13 cellular contexts compared by ENCODE assay signal in genomic region chr1:154193821-154194220, GRCh38. TPM values are rescaled to one million over a fixed set of nuclear protein-coding genes. Genes with fewer than 3 reads are reported as not detected.
DNase-seq lines count a peak whose midpoint lies in the region; ATAC-seq lines count a peak whose summit lies in the region.
"Had no signal": no experiment of that assay in that cellular context is flagged by ENCODE, and none has a peak within 500 bp of the region (broad histone marks: within the 10 kb centered on the region; RNA-seq: fewer than 3 reads in every experiment).

No MANE protein-coding gene starts in this region.

- no peaks in the 10 kb centered on the region for H3K9me3 Mint-ChIP-seq in dendritic cell treated with granulocyte-macrophage colony-stimulating factor and Interleukin-4, amounts not matched to agents 40 ng/mL and 50 ng/mL, for 4 days

- H3K4me3 Mint-ChIP-seq in dendritic cell treated with granulocyte-macrophage colony-stimulating factor and Interleukin-4, amounts not matched to agents 40 ng/mL and 50 ng/mL, for 4 days: no peak overlapping the region

- H3K27ac Mint-ChIP-seq in dendritic cell treated with granulocyte-macrophage colony-stimulating factor and Interleukin-4, amounts not matched to agents 40 ng/mL and 50 ng/mL, for 4 days: peak overlapping the region; percentile 9

- H3K36me3 Mint-ChIP-seq in dendritic cell treated with granulocyte-macrophage colony-stimulating factor and Interleukin-4, amounts not matched to agents 40 ng/mL and 50 ng/mL, for 4 days (ENCODE audit: low read depth): no peaks in the 10 kb centered on the region

- H3K4me1 Mint-ChIP-seq in dendritic cell treated with granulocyte-macrophage colony-stimulating factor and Interleukin-4, amounts not matched to agents 40 ng/mL and 50 ng/mL, for 4 days (ENCODE audit: low read depth): peaks cover 42% of the 10 kb centered on the region

- H3K27me3 Mint-ChIP-seq in dendritic cell treated with granulocyte-macrophage colony-stimulating factor and Interleukin-4, amounts not matched to agents 40 ng/mL and 50 ng/mL, for 4 days: peaks cover 9% of the 10 kb centered on the region

- intact Hi-C loops in dendritic cell treated with granulocyte-macrophage colony-stimulating factor and Interleukin-4, amounts not matched to agents 40 ng/mL and 50 ng/mL, for 4 days (cut with micrococcal nuclease): no loop called here

- no peak for ATAC-seq in HG03439 (IDR thresholded peaks at IDR 0.05; ENCODE audit: unreplicated experiment)
- ATAC-seq: Panc1 had no signal

- peak; percentile 43 for DNase-seq in DMS 273 (lab: John Stamatoyannopoulos, UW; ENCODE audit: unreplicated experiment)
- no peak for DNase-seq in DMS 273 treated with DMSO at 0.1 percent for 48 hours (lab: John Stamatoyannopoulos, UW)
- peak; percentile 87 for DNase-seq in NCI-H510A (lab: John Stamatoyannopoulos, UW)
- DNase-seq in renal cortical epithelial cell (ENCODE audit: low read depth): peak; percentile 54
- no peak for DNase-seq in NCI-H187 (lab: John Stamatoyannopoulos, UW)
- no peak for DNase-seq in NCI-H1105 treated with DMSO at 0.1 percent for 48 hours (lab: John Stamatoyannopoulos, UW)
- DNase-seq: 8988T, cerebellar nuclear complex, transverse colon had no signal

RNA-seq across cellular contexts. Expression of gene TPM3, which starts 1.9 kb away (rescaled TPM):
- total RNA-seq in renal cortical epithelial cell: 654 and 806 TPM in 2 replicates

RNA-seq across cellular contexts. Expression of gene CFAP141, which starts 12.3 kb away (rescaled TPM):
- not detected in 2 replicates for total RNA-seq in renal cortical epithelial cell
- total RNA-seq: pulmonary artery endothelial cell, transverse colon had no signal

RNA-seq across cellular contexts. Expression of gene UBAP2L, which starts 26.9 kb away (rescaled TPM):
- total RNA-seq in renal cortical epithelial cell: 21.9 and 127 TPM in 2 replicates

RNA-seq across cellular contexts. Expression of gene NUP210L, which starts 38.9 kb away (rescaled TPM):
- total RNA-seq in renal cortical epithelial cell: 0.05 TPM in 1 of 2 replicates, not detected in the other
- total RNA-seq: transverse colon had no signal

Comparison
In these comparisons a context has a peak if more than half of its experiments do, and no peak if none do; other contexts are left out.
1. DNase-seq: peak in DMS 273 (single experiment), NCI-H510A (single experiment) and renal cortical epithelial cell (single experiment); none in DMS 273 treated with DMSO at 0.1 percent for 48 hours (single experiment), NCI-H187 (0 of 2) and NCI-H1105 treated with DMSO at 0.1 percent for 48 hours (single experiment).